30 cellular contexts compared by ENCODE assay signal in the genomic region with DNA sequence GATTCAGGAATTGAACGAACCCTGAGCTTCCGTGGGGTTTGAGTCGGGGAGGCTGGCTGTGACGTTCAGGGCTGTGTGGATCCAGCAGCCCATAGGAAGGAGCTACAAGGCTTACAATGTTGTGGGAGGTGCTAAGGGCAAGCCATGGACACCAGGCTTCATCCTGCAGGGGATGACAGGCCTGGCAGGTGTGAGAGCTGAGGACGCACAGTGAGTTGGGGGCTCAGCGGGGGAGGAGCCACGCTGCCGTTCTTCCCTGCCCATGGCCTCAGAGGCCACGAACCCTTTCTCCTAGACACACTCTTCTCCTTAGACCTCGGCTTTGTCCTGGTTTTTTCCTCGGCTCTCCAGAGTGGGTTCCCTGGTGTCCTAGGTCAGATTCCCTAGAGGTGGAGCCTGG.
"Had no signal": no experiment of that assay in that cellular context is flagged by ENCODE, and none has a peak within 500 bp of the region (broad histone marks: within the 10 kb centered on the region; RNA-seq: fewer than 3 reads in every experiment).

No MANE protein-coding gene starts in this region.

- H3K36me3 Mint-ChIP-seq: immature natural killer cell; memory B cell; mesothelial cell of epicardium; natural killer cell treated with Interleukin-12 subunit alpha and Interleukin-12 subunit beta and Interleukin-15 and Interleukin-18, amount 100 ng/mL, for 72 hours; stimulated activated effector memory CD8-positive, alpha-beta T cell treated with anti-CD3 and anti-CD28 coated beads, Interleukin-12 subunit alpha, Interleukin-12 subunit beta, amount 100 ng/mL, for 72 hours; type B pancreatic cell had no signal

- H3K36me3 ChIP-seq: colonic mucosa, gastrocnemius medialis, heart left ventricle, prostate gland, right atrium auricular region, sigmoid colon, tibial artery had no signal

- H2AFZ ChIP-seq: hepatocyte had no signal

- H3K4me2 ChIP-seq: hepatocyte had no signal

- H3K79me2 ChIP-seq: hepatocyte had no signal

- H3K27me3 ChIP-seq: colonic mucosa, hepatocyte, right atrium auricular region, testis had no signal

- DNase-seq: colonic mucosa; effector CD8-positive, alpha-beta T cell; endodermal cell; foreskin fibroblast; gastrocnemius medialis; immature natural killer cell; mucosa of descending colon; naive B cell; nucleus accumbens; sigmoid colon; stimulated activated CD4-positive, alpha-beta T cell treated with anti-CD3 and anti-CD28 coated beads, Interleukin-2, amount 100 ng/mL, for 24 hours; stimulated activated CD4-positive, alpha-beta T cell treated with anti-CD3 and anti-CD28 coated beads, Interleukin-4, amount 100 ng/mL, for 24 hours; stimulated activated naive CD4-positive, alpha-beta T cell treated with Interleukin-2 at 50 U/mL for 16 hours; substantia nigra; testis had no signal

- ATAC-seq: esophagus mucosa; gastrocnemius medialis; heart left ventricle; mucosa of descending colon; natural killer cell treated with Interleukin-12 subunit alpha and Interleukin-12 subunit beta and Interleukin-15 and Interleukin-18, amount 100 ng/mL, for 72 hours; stimulated activated effector memory CD8-positive, alpha-beta T cell treated with anti-CD3 and anti-CD28 coated beads, Interleukin-12 subunit alpha, Interleukin-12 subunit beta, amount 100 ng/mL, for 72 hours had no signal

- H3K4me1 Mint-ChIP-seq: endodermal cell; immature natural killer cell; memory B cell; mesothelial cell of epicardium; stimulated activated effector memory CD8-positive, alpha-beta T cell treated with anti-CD3 and anti-CD28 coated beads, Interleukin-12 subunit alpha, Interleukin-12 subunit beta, amount 100 ng/mL, for 72 hours had no signal

- H3K4me1 ChIP-seq: colonic mucosa, gastrocnemius medialis, heart left ventricle, prostate gland, right atrium auricular region, sigmoid colon, testis, tibial artery had no signal

- H3K9me3 Mint-ChIP-seq: dendritic cell treated with granulocyte-macrophage colony-stimulating factor and Interleukin-4, amounts not matched to agents 40 ng/mL and 50 ng/mL, for 4 days; endodermal cell; immature natural killer cell; memory B cell; mesothelial cell of epicardium; natural killer cell treated with Interleukin-12 subunit alpha and Interleukin-12 subunit beta and Interleukin-15 and Interleukin-18, amount 100 ng/mL, for 72 hours; neural crest cell; stimulated activated effector memory CD8-positive, alpha-beta T cell treated with anti-CD3 and anti-CD28 coated beads, Interleukin-12 subunit alpha, Interleukin-12 subunit beta, amount 100 ng/mL, for 72 hours had no signal

- H3K4me3 Mint-ChIP-seq: dendritic cell treated with granulocyte-macrophage colony-stimulating factor and Interleukin-4, amounts not matched to agents 40 ng/mL and 50 ng/mL, for 4 days; endodermal cell; memory B cell; mesothelial cell of epicardium; natural killer cell treated with Interleukin-12 subunit alpha and Interleukin-12 subunit beta and Interleukin-15 and Interleukin-18, amount 100 ng/mL, for 72 hours; neural crest cell; stimulated activated effector memory CD8-positive, alpha-beta T cell treated with anti-CD3 and anti-CD28 coated beads, Interleukin-12 subunit alpha, Interleukin-12 subunit beta, amount 100 ng/mL, for 72 hours; type B pancreatic cell had no signal

- H3K4me3 ChIP-seq: colonic mucosa, gastrocnemius medialis, heart left ventricle, hepatocyte, lung, mucosa of descending colon, prostate gland, right atrium auricular region, sigmoid colon, testis, tibial artery had no signal

- H3K9me3 ChIP-seq: colonic mucosa, gastrocnemius medialis, heart left ventricle, mucosa of descending colon, prostate gland, right atrium auricular region, sigmoid colon, testis, tibial artery had no signal

- H3K27ac Mint-ChIP-seq: dendritic cell treated with granulocyte-macrophage colony-stimulating factor and Interleukin-4, amounts not matched to agents 40 ng/mL and 50 ng/mL, for 4 days; endodermal cell; immature natural killer cell; memory B cell; mesothelial cell of epicardium; stimulated activated effector memory CD8-positive, alpha-beta T cell treated with anti-CD3 and anti-CD28 coated beads, Interleukin-12 subunit alpha, Interleukin-12 subunit beta, amount 100 ng/mL, for 72 hours; type B pancreatic cell had no signal

- H3K27ac ChIP-seq: colonic mucosa, epithelial cell of prostate, gastrocnemius medialis, heart left ventricle, hepatocyte, prostate gland, right atrium auricular region, sigmoid colon, testis, tibial artery had no signal
